Comparison of ENCODE assay signal across 19 cellular contexts in the genomic region with DNA sequence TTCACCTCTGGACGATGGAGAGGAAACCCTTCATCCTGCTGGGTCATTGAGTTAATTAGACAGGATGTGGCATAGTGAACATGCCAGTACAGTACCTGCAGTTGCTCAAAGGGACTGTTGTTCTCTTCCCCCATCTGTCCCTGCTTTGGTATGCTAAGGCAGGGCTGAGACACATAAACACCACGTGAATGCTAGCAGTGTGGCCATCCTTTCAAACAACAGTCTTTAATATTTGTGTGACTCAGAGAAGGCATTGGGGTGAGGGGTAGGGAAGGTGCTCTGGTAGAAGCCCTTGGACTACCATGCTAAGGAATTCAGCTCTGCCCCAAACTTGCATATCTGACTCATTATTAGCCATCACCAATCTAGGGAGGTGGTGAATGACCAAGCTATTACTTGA.
A peak's percentile ranks its signal among the peaks of the same experiment; 100 is the strongest.
DNase-seq lines count a peak whose midpoint lies in the region; ATAC-seq and TF ChIP-seq lines count a peak whose summit lies in the region.
"Had no signal": no experiment of that assay in that cellular context is flagged by ENCODE, and none has a peak within 500 bp of the region (broad histone marks: within the 10 kb centered on the region; RNA-seq: fewer than 3 reads in every experiment).

No MANE protein-coding gene starts in this region.

- intact Hi-C loops in PC-3 (cut with micrococcal nuclease) = no loop called here

- no peaks in the 10 kb centered on the region for H4K20me1 ChIP-seq in PC-3 (ENCODE audit: low read length)
- H4K20me1 ChIP-seq: BLaER1 had no signal

- H3K27me3 Mint-ChIP-seq in activated CD8-positive, alpha-beta memory T cell treated with anti-CD3 and anti-CD28 coated beads, Interleukin-2, amount 10 ng/mL, durations not matched to agents 7 days and 5 days = peaks cover 22% of the 10 kb centered on the region
- H3K27me3 Mint-ChIP-seq in central memory CD8-positive, alpha-beta T cell = peaks cover 48% of the 10 kb centered on the region

- no peak overlapping the region for H3K4me3 Mint-ChIP-seq in activated CD8-positive, alpha-beta memory T cell treated with anti-CD3 and anti-CD28 coated beads, Interleukin-2, amount 10 ng/mL, durations not matched to agents 7 days and 5 days
- peak overlapping the region; percentile 54 for H3K4me3 Mint-ChIP-seq in central memory CD8-positive, alpha-beta T cell
- H3K4me3 Mint-ChIP-seq in stimulated activated effector memory CD8-positive, alpha-beta T cell treated with anti-CD3 and anti-CD28 coated beads, Interleukin-12 subunit alpha, Interleukin-12 subunit beta, amount 100 ng/mL, for 72 hours = no peak overlapping the region
- H3K4me3 Mint-ChIP-seq: activated naive CD4-positive, alpha-beta T cell treated with anti-CD3 and anti-CD28 coated beads, Interleukin-2, amount 50 U/mL, for 24 hours; activated T-cell treated with anti-CD3 and anti-CD28 coated beads, Interleukin-2, amount 50 U/mL, for 4 hours had no signal

- POLR2A ChIA-PET in PC-3 (lab: Charles Lee; ENCODE audit: unreplicated experiment) = no interaction called here

- H3K4me1 ChIP-seq in PC-3 (ENCODE audit: insufficient read depth, low read length) = peaks cover 11% of the 10 kb centered on the region

- H3K36me3 Mint-ChIP-seq in activated CD8-positive, alpha-beta memory T cell treated with anti-CD3 and anti-CD28 coated beads, Interleukin-2, amount 10 ng/mL, durations not matched to agents 7 days and 5 days = no peaks in the 10 kb centered on the region
- peaks cover 8% of the 10 kb centered on the region for H3K36me3 Mint-ChIP-seq in central memory CD8-positive, alpha-beta T cell (ENCODE audit: insufficient read depth)
- no peaks in the 10 kb centered on the region for H3K36me3 Mint-ChIP-seq in stimulated activated effector memory CD8-positive, alpha-beta T cell treated with anti-CD3 and anti-CD28 coated beads, Interleukin-12 subunit alpha, Interleukin-12 subunit beta, amount 100 ng/mL, for 72 hours
- H3K36me3 Mint-ChIP-seq: activated naive CD4-positive, alpha-beta T cell treated with anti-CD3 and anti-CD28 coated beads, Interleukin-2, amount 50 U/mL, for 24 hours had no signal

- DNase-seq in activated CD8-positive, alpha-beta memory T cell treated with anti-CD3 and anti-CD28 coated beads, Interleukin-2, amount 10 ng/mL, durations not matched to agents 7 days and 5 days = no peak
- no peak for DNase-seq in activated CD8-positive, alpha-beta memory T cell treated with anti-CD3 and anti-CD28 coated beads, Interleukin-2, amount 50 U/mL, for 4 hours
- DNase-seq in PC-3 (peak; percentile 87), SHP77 treated with DMSO at 0.1 percent for 48 hours (lab: John Stamatoyannopoulos, UW) (no peak), SKM-1 treated with dmso at 0.1 percent for 144 hours (lab: John Stamatoyannopoulos, UW; ENCODE audit: unreplicated experiment) (no peak)
- no peak for DNase-seq in central memory CD8-positive, alpha-beta T cell (ENCODE audit: low spot score in 2 of 2)
- no peak for DNase-seq in stimulated activated effector memory CD8-positive, alpha-beta T cell treated with anti-CD3 and anti-CD28 coated beads, Interleukin-12 subunit alpha, Interleukin-12 subunit beta, amount 100 ng/mL, for 72 hours (ENCODE audit: low spot score in 2 of 2)
- DNase-seq: 8988T; activated CD4-positive, alpha-beta T cell treated with anti-CD3 and anti-CD28 coated beads, Interleukin-2, amount 50 U/mL, for 4 hours; activated T-cell treated with anti-CD3 and anti-CD28 coated beads, Interleukin-2, amount 50 U/mL, for 4 hours; DMS79 treated with DMSO at 0.1 percent for 48 hours; hippocampal formation; kidney glomerular epithelial cell; mesendoderm; NCI-H187 treated with DMSO at 0.1 percent for 48 hours; NCI-H446 had no signal

- H3K9me2 ChIP-seq in PC-3 (replicated peaks; ENCODE audit: low read length) = no peaks in the 10 kb centered on the region

- peak; percentile 58 for ATAC-seq in activated CD8-positive, alpha-beta memory T cell treated with anti-CD3 and anti-CD28 coated beads, Interleukin-2, amount 10 ng/mL, durations not matched to agents 7 days and 5 days
- ATAC-seq in PC-3 (peak; percentile 92), GM18520 (IDR thresholded peaks at IDR 0.05; ENCODE audit: unreplicated experiment) (no peak)
- peak; percentile 81 for ATAC-seq in central memory CD8-positive, alpha-beta T cell (replicated peaks; ENCODE audit: extremely low read depth, poor library complexity, severe bottlenecking)
- peak; percentile 63 for ATAC-seq in stimulated activated effector memory CD8-positive, alpha-beta T cell treated with anti-CD3 and anti-CD28 coated beads, Interleukin-12 subunit alpha, Interleukin-12 subunit beta, amount 100 ng/mL, for 72 hours

- CTCF ChIA-PET in activated CD8-positive, alpha-beta memory T cell treated with anti-CD3 and anti-CD28 coated beads, Interleukin-2, amount 10 ng/mL, durations not matched to agents 7 days and 5 days (lab: Charles Lee) = no interaction called here
- CTCF ChIA-PET in PC-3 (lab: Charles Lee) = no interaction called here

- H3K4me1 Mint-ChIP-seq in activated CD8-positive, alpha-beta memory T cell treated with anti-CD3 and anti-CD28 coated beads, Interleukin-2, amount 10 ng/mL, durations not matched to agents 7 days and 5 days = peaks cover 14% of the 10 kb centered on the region
- H3K4me1 Mint-ChIP-seq in central memory CD8-positive, alpha-beta T cell = peaks cover 44% of the 10 kb centered on the region
- H3K4me1 Mint-ChIP-seq in stimulated activated effector memory CD8-positive, alpha-beta T cell treated with anti-CD3 and anti-CD28 coated beads, Interleukin-12 subunit alpha, Interleukin-12 subunit beta, amount 100 ng/mL, for 72 hours = peaks cover 16% of the 10 kb centered on the region

- peak overlapping the region; percentile 22; the same call in 1 of the 2 replicates for H3K4me2 ChIP-seq in PC-3 (ENCODE audit: low read length)
- H3K4me2 ChIP-seq: BLaER1 had no signal

- H3K27me3 ChIP-seq in PC-3 (ENCODE audit: low read length) = no peaks in the 10 kb centered on the region
- H3K27me3 ChIP-seq: BLaER1 had no signal

- no peaks in the 10 kb centered on the region for H3K79me2 ChIP-seq in PC-3 (ENCODE audit: low read length)

- peak overlapping the region; percentile 69 for H3K27ac ChIP-seq in PC-3 (ENCODE audit: low read length)
- H3K27ac ChIP-seq: BLaER1 had no signal

- H3K4me3 ChIP-seq in PC-3 (ENCODE audit: low read length) = no peak overlapping the region
- H3K4me3 ChIP-seq: BLaER1 had no signal

- TF ChIP-seq CTCF in PC-3 (conservative IDR thresholded peaks at IDR 0.05; ENCODE audit: low read depth, low read length) = no peak

- H2AFZ ChIP-seq in PC-3 (ENCODE audit: low read length) = no peak overlapping the region

- H3K9ac ChIP-seq in PC-3 (ENCODE audit: low read length) = no peak overlapping the region; the same call in 1 of the 2 replicates
- H3K9ac ChIP-seq: BLaER1 had no signal

- H3K27ac Mint-ChIP-seq in activated CD8-positive, alpha-beta memory T cell treated with anti-CD3 and anti-CD28 coated beads, Interleukin-2, amount 10 ng/mL, durations not matched to agents 7 days and 5 days = no peak overlapping the region
- no peak overlapping the region for H3K27ac Mint-ChIP-seq in central memory CD8-positive, alpha-beta T cell (ENCODE audit: low read depth)
- H3K27ac Mint-ChIP-seq in stimulated activated effector memory CD8-positive, alpha-beta T cell treated with anti-CD3 and anti-CD28 coated beads, Interleukin-12 subunit alpha, Interleukin-12 subunit beta, amount 100 ng/mL, for 72 hours = no peak overlapping the region
- H3K27ac Mint-ChIP-seq: activated naive CD4-positive, alpha-beta T cell treated with anti-CD3 and anti-CD28 coated beads, Interleukin-2, amount 50 U/mL, for 24 hours had no signal

- BruUV-seq in PC-3 (replicated peaks; lab: Mats Ljungman, UMichigan) = no TSS peak

- H3K9me3 ChIP-seq in PC-3 (ENCODE audit: low read length) = no peaks in the 10 kb centered on the region

- no peaks in the 10 kb centered on the region for H3K9me3 Mint-ChIP-seq in activated CD8-positive, alpha-beta memory T cell treated with anti-CD3 and anti-CD28 coated beads, Interleukin-2, amount 10 ng/mL, durations not matched to agents 7 days and 5 days (ENCODE audit: low read depth)
- no peaks in the 10 kb centered on the region for H3K9me3 Mint-ChIP-seq in central memory CD8-positive, alpha-beta T cell
- H3K9me3 Mint-ChIP-seq in stimulated activated effector memory CD8-positive, alpha-beta T cell treated with anti-CD3 and anti-CD28 coated beads, Interleukin-12 subunit alpha, Interleukin-12 subunit beta, amount 100 ng/mL, for 72 hours = no peaks in the 10 kb centered on the region
- H3K9me3 Mint-ChIP-seq: activated naive CD4-positive, alpha-beta T cell treated with anti-CD3 and anti-CD28 coated beads, Interleukin-2, amount 50 U/mL, for 24 hours had no signal

- H3F3A ChIP-seq in PC-3 (ENCODE audit: low read length, unreplicated experiment) = no peaks in the 10 kb centered on the region

- H3K36me3 ChIP-seq in PC-3 (ENCODE audit: low read depth, low read length) = no peaks in the 10 kb centered on the region
- H3K36me3 ChIP-seq: BLaER1 had no signal
